1 cellular context compared by ENCODE assay signal in the genomic region with DNA sequence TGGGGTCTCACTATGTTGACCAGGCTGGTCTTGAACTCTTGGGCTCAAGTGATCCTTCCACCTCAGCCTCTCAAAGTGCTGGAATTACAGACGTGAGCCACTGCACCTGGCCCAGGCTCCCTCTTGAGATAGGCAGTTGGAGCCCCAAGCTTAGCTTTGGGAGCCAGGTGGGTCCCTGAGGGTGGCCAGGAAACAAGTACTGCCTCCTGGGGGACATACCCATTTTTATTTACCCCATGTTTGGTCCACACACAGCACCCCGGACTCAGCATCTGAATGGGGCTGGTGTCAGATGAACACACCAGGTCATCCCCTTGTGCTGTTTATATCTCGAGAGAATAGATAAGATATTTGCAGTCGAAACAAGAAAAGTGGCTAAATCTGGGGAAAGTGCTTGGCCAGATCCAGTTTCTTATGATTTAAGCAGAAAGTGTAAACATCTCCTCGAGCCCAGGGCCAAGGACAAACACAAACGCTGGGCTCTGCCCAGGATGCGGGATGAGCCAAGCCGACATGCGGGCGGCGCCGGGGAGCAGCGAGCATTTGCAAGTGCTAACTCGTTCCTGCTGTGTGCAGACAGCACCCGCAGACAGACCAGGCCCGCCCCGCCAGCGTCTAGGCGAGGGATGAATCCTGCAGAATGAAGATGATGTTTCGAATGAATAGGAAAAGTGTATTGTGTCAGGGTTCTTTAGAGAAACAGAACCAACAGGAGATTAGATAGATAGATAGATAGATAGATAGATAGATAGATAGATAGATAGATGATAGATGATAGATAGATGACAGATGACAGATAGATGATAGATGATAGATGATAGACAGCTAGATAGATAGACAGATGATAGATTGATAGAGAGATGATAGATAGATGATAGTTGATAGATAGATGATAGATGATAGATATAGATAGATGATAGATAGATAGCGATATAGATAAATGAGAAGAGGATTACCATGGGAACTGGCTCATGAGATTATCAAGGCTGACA.
TF ChIP-seq lines count a peak whose summit lies in the region.

No MANE protein-coding gene starts in this region.

TF ChIP-seq in IMR-90, 13 proteins besides CTCF, POLR2A, EP300 and RAD21:
- TF ChIP-seq MXI1 (IDR thresholded peaks at IDR 0.05; ENCODE audit: borderline replicate concordance, low read depth, low read length), result no peak
- TF ChIP-seq FOS (IDR thresholded peaks at IDR 0.05; ENCODE audit: low read depth, low read length), result no peak
- TF ChIP-seq SMC3 (IDR thresholded peaks at IDR 0.05; ENCODE audit: low read depth, low read length), result no peak
- no peak for TF ChIP-seq RCOR1 (IDR thresholded peaks at IDR 0.05; ENCODE audit: insufficient replicate concordance, low read length)
- TF ChIP-seq ELK1 (IDR thresholded peaks at IDR 0.05; ENCODE audit: borderline replicate concordance, low read depth, low read length), result no peak
- TF ChIP-seq BHLHE40 (IDR thresholded peaks at IDR 0.05; ENCODE audit: low read depth, low read length), result no peak
- TF ChIP-seq CEBPB (IDR thresholded peaks at IDR 0.05; ENCODE audit: low read depth, low read length), result no peak
- TF ChIP-seq MAFK (IDR thresholded peaks at IDR 0.05; ENCODE audit: low read depth, low read length), result no peak
- TF ChIP-seq, protein P1, sequence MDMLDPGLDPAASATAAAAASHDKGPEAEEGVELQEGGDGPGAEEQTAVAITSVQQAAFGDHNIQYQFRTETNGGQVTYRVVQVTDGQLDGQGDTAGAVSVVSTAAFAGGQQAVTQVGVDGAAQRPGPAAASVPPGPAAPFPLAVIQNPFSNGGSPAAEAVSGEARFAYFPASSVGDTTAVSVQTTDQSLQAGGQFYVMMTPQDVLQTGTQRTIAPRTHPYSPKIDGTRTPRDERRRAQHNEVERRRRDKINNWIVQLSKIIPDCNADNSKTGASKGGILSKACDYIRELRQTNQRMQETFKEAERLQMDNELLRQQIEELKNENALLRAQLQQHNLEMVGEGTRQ (IDR thresholded peaks at IDR 0.05; ENCODE audit: low read depth, low read length), result no peak
- no peak for TF ChIP-seq MAZ (IDR thresholded peaks at IDR 0.05; ENCODE audit: borderline replicate concordance, low read depth, low read length)
- TF ChIP-seq CHD1 (IDR thresholded peaks at IDR 0.05; ENCODE audit: low read depth, low read length), result no peak
- TF ChIP-seq NFE2L2 (IDR thresholded peaks at IDR 0.05; ENCODE audit: low read depth, low read length), result no peak
- TF ChIP-seq RFX5 (IDR thresholded peaks at IDR 0.05; ENCODE audit: low read depth, low read length), result no peak
